Comparison of ENCODE assay signal across 1 cellular context in genomic region chr18:63511285-63511684, GRCh38.
TF ChIP-seq lines count a peak whose summit lies in the region.

No MANE protein-coding gene starts in this region.

TF ChIP-seq in GM23338, 12 proteins besides CTCF, POLR2A, EP300 and RAD21 (continued from another document):
- TF ChIP-seq ZNF462 (CRISPR knock-in tag; IDR thresholded peaks at IDR 0.05) (no peak), EZH2phosphoT487 (IDR thresholded peaks at IDR 0.05; ENCODE audit: unreplicated experiment) (no peak), POLR2AphosphoS5 (IDR thresholded peaks at IDR 0.05; ENCODE audit: low read depth) (no peak), ZNF331 (CRISPR knock-in tag; IDR thresholded peaks at IDR 0.05; ENCODE audit: low read depth) (no peak)
